In genomic region chr1:202189012-202189790, GRCh38 we compare ENCODE assay signal across 8 cellular contexts. TPM values are rescaled to one million over a fixed set of nuclear protein-coding genes. Genes with fewer than 3 reads are reported as not detected.
A peak's percentile ranks its signal among the peaks of the same experiment; 100 is the strongest.
DNase-seq lines count a peak whose midpoint lies in the region; ATAC-seq and TF ChIP-seq lines count a peak whose summit lies in the region.

No MANE protein-coding gene starts in this region.

- H3K4me1 ChIP-seq in left ventricle myocardium inferior, result peaks cover 16% of the 10 kb centered on the region
- H3K4me1 ChIP-seq in gastrocnemius medialis, result no peaks in the 10 kb centered on the region

- H3K4me3 ChIP-seq in left ventricle myocardium inferior (no peak overlapping the region), gastrocnemius medialis (no peak overlapping the region)

- TF ChIP-seq POLR2A in gastrocnemius medialis (IDR thresholded peaks at IDR 0.05), result no peak

- H3K9me3 ChIP-seq in left ventricle myocardium inferior (replicated peaks) (no peaks in the 10 kb centered on the region), gastrocnemius medialis (no peaks in the 10 kb centered on the region)

- in situ Hi-C loops in gastrocnemius medialis (cut with MboI; ENCODE audit: low sequenced_read_pairs in 4 of 4), result loop anchor here in 3 of 4 donors (10.0 kb wide), 2 partner anchors 526 to 536 kb away; partner anchors contain the start of gene SYT2 (in 2 of the 3)

- peak; percentile 90 for TF ChIP-seq CTCF in left ventricle myocardium inferior (IDR thresholded peaks at IDR 0.05; ENCODE audit: borderline replicate concordance)
- peak; percentile 41 to 92 (median 66) for TF ChIP-seq CTCF in gastrocnemius medialis (IDR thresholded peaks at IDR 0.05 in 4 of 5, conservative IDR thresholded peaks at IDR 0.05 in 1 of 5)

- no peak overlapping the region for H3K4me3 Mint-ChIP-seq in T-cell

- DNase-seq in GDM1 (lab: John Stamatoyannopoulos, UW) (peak; percentile 40), Kasumi-1 (lab: John Stamatoyannopoulos, UW) (peak; percentile 43 to 70), T-cell (peak; percentile 32 to 83 (median 71)), left ventricle myocardium inferior (peak; percentile 73), gastrocnemius medialis (peak; percentile 35 to 48), HPDE6-E6E7 (ENCODE audit: extremely low spot score) (no peak)
- DNase-seq in activated naive CD8-positive, alpha-beta T cell treated with anti-CD3 and anti-CD28 coated beads, Interleukin-2, amount 50 U/mL, for 16 hours (ENCODE audit: low read depth, low spot score), result peak; percentile 59

- no peaks in the 10 kb centered on the region for H3K9me3 Mint-ChIP-seq in T-cell

- H3K27ac Mint-ChIP-seq in T-cell, result no peak overlapping the region

- H3K36me3 ChIP-seq in left ventricle myocardium inferior (no peaks in the 10 kb centered on the region), gastrocnemius medialis (no peaks in the 10 kb centered on the region)

- peak; percentile 63 to 81 (median 70) for ATAC-seq in T-cell (replicated peaks in 1 of 4)
- ATAC-seq in gastrocnemius medialis, result peak; percentile 48 to 57
- ATAC-seq in GM19328 (IDR thresholded peaks at IDR 0.05; ENCODE audit: unreplicated experiment), result no peak

- peaks cover 6 to 21% of the 10 kb centered on the region in 2 donors for H3K27me3 Mint-ChIP-seq in T-cell

- CTCF ChIA-PET in T-cell (lab: Charles Lee), result interaction anchor here (0.5 to 1.6 kb wide), 9 partner anchors 11 to 537 kb away, joined by 3 to 8 read pairs (median 5); partner anchors contain the start of gene PTPN7 (in 1 of the 2)

- H3K27ac ChIP-seq in left ventricle myocardium inferior (replicated peaks), result no peak overlapping the region
- no peak overlapping the region for H3K27ac ChIP-seq in gastrocnemius medialis

- H3K27me3 ChIP-seq in left ventricle myocardium inferior (ENCODE audit: low read depth), result peaks cover 42% of the 10 kb centered on the region
- H3K27me3 ChIP-seq in gastrocnemius medialis, result peaks cover 7 to 15% (median 9%) of the 10 kb centered on the region in 3 donors

- H3K36me3 Mint-ChIP-seq in T-cell, result no peaks in the 10 kb centered on the region

- POLR2A ChIA-PET in T-cell (lab: Charles Lee), result no interaction called here

- H3K4me1 Mint-ChIP-seq in T-cell, result peaks cover 5 to 8% (median 7%) of the 10 kb centered on the region in 3 donors

- intact Hi-C loops in left ventricle myocardium inferior (cut with micrococcal nuclease), result loop anchor here (10.0 kb wide), 2 partner anchors 126 to 526 kb away; partner anchors contain the start of gene SYT2
- intact Hi-C loops in gastrocnemius medialis (cut with DNase I; ENCODE audit: low total_unique reads), result loop anchor here (1.0 kb wide), 1 partner anchor 530 kb away; no protein-coding TSS in a partner anchor

RNA-seq across cellular contexts. Expression of gene LGR6, which starts 4.4 kb away (rescaled TPM):
- total RNA-seq in T-cell (10 to 100 TPM in 1 of 5 donors, 1 to 10 TPM in 3, under 1 TPM in 1; 0.58 to 13.1 (median 1.8) TPM), left ventricle myocardium inferior (0.60 TPM), gastrocnemius medialis (under 1 TPM in 1 of 4 donors, not detected in 3; 0.15 TPM)

RNA-seq across cellular contexts. Expression of gene PTPN7, which starts 28.8 kb away (rescaled TPM):
- total RNA-seq in T-cell (100 to 1,000 TPM in 1 of 5 donors, 10 to 100 TPM in 4; 67.1 to 124 (median 71.7) TPM), left ventricle myocardium inferior (0.44 TPM), gastrocnemius medialis (under 1 TPM; 0.19 to 0.76 (median 0.49) TPM)

RNA-seq across cellular contexts. Expression of gene ARL8A, which starts 44.7 kb away (rescaled TPM):
- 10 to 100 TPM; 37.8 to 70.2 (median 50.9) TPM for total RNA-seq in T-cell
- total RNA-seq in left ventricle myocardium inferior, result 64.7 TPM
- 10 to 100 TPM; 28.2 to 53.5 (median 49.8) TPM for total RNA-seq in gastrocnemius medialis

Comparison
In these comparisons a context has a peak if more than half of its experiments do, and no peak if none do; other contexts are left out.
1. RNA of gene PTPN7, which starts 28.8 kb away (total RNA-seq): 67.1 to 124 TPM in T-cell; 0.19 to 0.76 TPM in gastrocnemius medialis and 0.44 TPM in left ventricle myocardium inferior (single experiment); every median in the first group is over 10 times any median in the second.